8 cellular contexts compared by ENCODE assay signal in the genomic region with DNA sequence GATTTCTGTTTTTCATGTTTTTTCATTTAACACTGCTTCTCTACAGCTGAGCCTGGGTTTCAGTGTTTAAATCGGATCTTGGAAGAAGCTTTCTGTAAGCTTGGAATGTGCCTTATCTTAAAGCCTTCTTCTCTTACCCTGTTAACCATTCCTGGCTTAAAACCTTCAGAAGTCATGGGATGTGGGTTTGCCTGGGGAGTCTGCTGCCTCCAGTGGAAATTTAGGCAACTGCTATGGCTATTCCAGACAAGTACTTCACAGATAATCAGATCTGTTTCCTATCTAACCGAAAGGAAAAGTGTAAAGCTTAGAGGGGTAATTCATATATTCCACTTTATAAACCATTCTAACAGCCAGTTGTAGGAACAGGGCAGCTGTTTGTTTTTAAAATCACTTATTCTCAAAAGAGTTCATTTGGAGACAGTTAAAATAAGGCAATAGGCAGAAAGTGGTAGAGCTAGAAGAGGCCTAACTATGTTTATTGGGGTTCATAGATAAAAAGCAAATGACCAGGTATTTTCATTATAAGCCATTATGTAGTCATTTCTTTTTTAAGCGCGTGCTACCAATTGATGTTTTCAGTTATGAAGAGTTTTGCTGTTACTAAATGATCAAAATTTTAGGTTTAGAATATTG.
A peak's percentile ranks its signal among the peaks of the same experiment; 100 is the strongest.
DNase-seq lines count a peak whose midpoint lies in the region; ATAC-seq, FAIRE-seq and TF ChIP-seq lines count a peak whose summit lies in the region.

No MANE protein-coding gene starts in this region.

- H3K27ac ChIP-seq in body of pancreas (no peak overlapping the region), keratinocyte (ENCODE audit: control insufficient read depth, insufficient read depth, low read length) (no peak overlapping the region), uterus (no peak overlapping the region)

- dilution Hi-C loops in keratinocyte (cut with MboI; ENCODE audit: extremely low pct_ligation_motif_present, low sequenced_read_pairs): no loop called here

- H3K9me3 ChIP-seq in body of pancreas (no peaks in the 10 kb centered on the region), keratinocyte (ENCODE audit: control insufficient read depth, low read depth, low read length) (no peaks in the 10 kb centered on the region), uterus (no peaks in the 10 kb centered on the region)

- DNase-seq in NCI-H2196 (lab: John Stamatoyannopoulos, UW; ENCODE audit: unreplicated experiment) (peak; percentile 15), NCI-H2196 treated with DMSO at 0.1 percent for 48 hours (lab: John Stamatoyannopoulos, UW; ENCODE audit: unreplicated experiment) (no peak), NCI-H2171 (lab: John Stamatoyannopoulos, UW) (peak; percentile 23), body of pancreas (peak in 3 of 4 donors; percentile 17 to 39 (median 26)), keratinocyte (ENCODE audit: low read depth, low spot score) (peak; percentile 33), uterus (no peak), cerebellar nuclear complex (lab: John Stamatoyannopoulos, UW) (no peak)

- no peak for TF ChIP-seq POLR2A in body of pancreas (IDR thresholded peaks at IDR 0.05)
- no peak for TF ChIP-seq POLR2A in uterus (IDR thresholded peaks at IDR 0.05)

- peak; percentile 17 for FAIRE-seq in keratinocyte (lab: Jason Lieb, UNC)

- no peaks in the 10 kb centered on the region for H3K36me3 ChIP-seq in body of pancreas (replicated peaks in 1 of 2; ENCODE audit: insufficient read depth in 1 of 2, low read depth in 2 of 2)
- H3K36me3 ChIP-seq in keratinocyte (ENCODE audit: control insufficient read depth in 2 of 2, extremely low read depth in 1 of 2, insufficient read depth in 2 of 2, low read length in 2 of 2): no peaks in the 10 kb centered on the region
- H3K36me3 ChIP-seq in uterus: no peaks in the 10 kb centered on the region

- WGBS in body of pancreas, 2 donors: 56 to 57% methylated on average over 4 of the region's 4 CpGs

- no peaks in the 10 kb centered on the region for H4K20me1 ChIP-seq in keratinocyte (ENCODE audit: control insufficient read depth, extremely low read depth, insufficient read depth, low read length)

- H3K9ac ChIP-seq in keratinocyte (ENCODE audit: control insufficient read depth, extremely low read depth, insufficient read depth, low read length): no peak overlapping the region

- H3K79me2 ChIP-seq in keratinocyte (ENCODE audit: control insufficient read depth, insufficient read depth, low read length): peaks cover 5% of the 10 kb centered on the region

- peak; percentile 56 for ATAC-seq in body of pancreas
- ATAC-seq in GM21367 (IDR thresholded peaks at IDR 0.05; ENCODE audit: unreplicated experiment): no peak

- no peak overlapping the region for H2AFZ ChIP-seq in keratinocyte (ENCODE audit: control insufficient read depth, low read length)

- H3K9me1 ChIP-seq in keratinocyte (ENCODE audit: control insufficient read depth, extremely low read depth, insufficient read depth, low read length): no peaks in the 10 kb centered on the region

- intact Hi-C loops in body of pancreas (cut with DNase I): no loop called here
- intact Hi-C loops in uterus (cut with DNase I; ENCODE audit: low total_unique reads): no loop called here

- H3K27me3 ChIP-seq in body of pancreas (no peaks in the 10 kb centered on the region), keratinocyte (ENCODE audit: control insufficient read depth, extremely low read depth, insufficient read depth, low read length) (no peaks in the 10 kb centered on the region), uterus (no peaks in the 10 kb centered on the region)

- no peak overlapping the region for H3K4me2 ChIP-seq in keratinocyte (ENCODE audit: control insufficient read depth, extremely low read depth, insufficient read depth, low read depth, low read length)

- H3K4me3 ChIP-seq in body of pancreas (no peak overlapping the region), keratinocyte (ENCODE audit: control insufficient read depth in 2 of 3, extremely low read depth in 1 of 3, insufficient read depth in 2 of 3, low read depth in 1 of 3, low read length in 3 of 3) (no peak overlapping the region), uterus (no peak overlapping the region)

- TF ChIP-seq CTCF in body of pancreas (IDR thresholded peaks at IDR 0.05): peak; percentile 30 to 66 (median 58)
- peak; percentile 69 to 91 (median 82) for TF ChIP-seq CTCF in keratinocyte (optimal IDR thresholded peaks at IDR 0.05 in 1 of 3, IDR thresholded peaks at IDR 0.05 in 1 of 3, conservative IDR thresholded peaks at IDR 0.05 in 1 of 3; ENCODE audit: extremely low read depth in 1 of 3, insufficient read depth in 2 of 3, low read length in 3 of 3)
- peak; percentile 46 to 72 (median 58) for TF ChIP-seq CTCF in uterus (IDR thresholded peaks at IDR 0.05)

- H3K4me1 ChIP-seq in body of pancreas (peaks cover 10% of the 10 kb centered on the region), keratinocyte (ENCODE audit: control insufficient read depth, extremely low read depth, insufficient read depth, low read length) (no peaks in the 10 kb centered on the region), uterus (no peaks in the 10 kb centered on the region)

Comparison
In these comparisons a context has a peak if more than half of its experiments do, and no peak if none do; other contexts are left out.
1. DNase-seq: peak in NCI-H2196 (single experiment), NCI-H2171 (single experiment), body of pancreas (3 of 4) and keratinocyte (single experiment); none in NCI-H2196 treated with DMSO at 0.1 percent for 48 hours (single experiment), uterus (0 of 2) and cerebellar nuclear complex (0 of 2).
2. Peak in every context shown above with its lines, with median percentiles within 50 percentile points of each other: CTCF ChIP-seq.